In the genomic region with DNA sequence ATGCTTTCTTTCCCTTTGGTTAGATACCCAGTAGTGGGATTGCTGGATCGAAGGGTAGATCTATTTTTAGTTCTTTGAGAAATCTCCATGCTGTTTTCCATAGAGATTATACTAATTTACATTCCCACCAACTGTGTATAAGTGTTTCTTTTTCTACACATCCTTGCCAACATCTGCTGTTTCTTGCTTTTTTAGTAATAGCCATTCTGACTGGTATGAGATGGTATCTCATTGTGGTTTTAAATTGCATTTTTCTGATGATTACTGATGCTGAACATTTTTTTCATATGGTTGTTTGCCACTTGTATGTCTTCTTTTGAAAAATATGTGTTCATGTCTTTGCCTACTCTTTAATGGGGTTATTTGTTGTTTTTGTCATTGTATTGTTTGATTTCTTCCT, we compare ENCODE assay signal across 1 cellular context.
TF ChIP-seq lines count a peak whose summit lies in the region.

No MANE protein-coding gene starts in this region.

TF ChIP-seq in SK-N-SH treated with all-trans-retinoic acid at 6 μM for 48 hours, 23 proteins besides CTCF, POLR2A, EP300 and RAD21 (continued from another document):
- TF ChIP-seq TSHZ2 (CRISPR knock-in tag; IDR thresholded peaks at IDR 0.05) (no peak), ESRRG (CRISPR knock-in tag; IDR thresholded peaks at IDR 0.05) (no peak), TCF4 (CRISPR knock-in tag; IDR thresholded peaks at IDR 0.05; ENCODE audit: borderline replicate concordance) (no peak), TOX (CRISPR knock-in tag; IDR thresholded peaks at IDR 0.05; ENCODE audit: borderline replicate concordance) (peak; percentile 38; the same call in 1 of the 2 replicates), OSR1 (CRISPR knock-in tag; IDR thresholded peaks at IDR 0.05) (no peak), BACH2 (CRISPR knock-in tag; IDR thresholded peaks at IDR 0.05; ENCODE audit: borderline replicate concordance) (no peak)
- TF ChIP-seq, protein P1, sequence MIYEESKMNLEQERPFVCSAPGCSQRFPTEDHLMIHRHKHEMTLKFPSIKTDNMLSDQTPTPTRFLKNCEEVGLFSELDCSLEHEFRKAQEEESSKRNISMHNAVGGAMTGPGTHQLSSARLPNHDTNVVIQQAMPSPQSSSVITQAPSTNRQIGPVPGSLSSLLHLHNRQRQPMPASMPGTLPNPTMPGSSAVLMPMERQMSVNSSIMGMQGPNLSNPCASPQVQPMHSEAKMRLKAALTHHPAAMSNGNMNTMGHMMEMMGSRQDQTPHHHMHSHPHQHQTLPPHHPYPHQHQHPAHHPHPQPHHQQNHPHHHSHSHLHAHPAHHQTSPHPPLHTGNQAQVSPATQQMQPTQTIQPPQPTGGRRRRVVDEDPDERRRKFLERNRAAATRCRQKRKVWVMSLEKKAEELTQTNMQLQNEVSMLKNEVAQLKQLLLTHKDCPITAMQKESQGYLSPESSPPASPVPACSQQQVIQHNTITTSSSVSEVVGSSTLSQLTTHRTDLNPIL (CRISPR knock-in tag; IDR thresholded peaks at IDR 0.05; ENCODE audit: low read depth) = no peak
